ENCODE assay signal across 10 cellular contexts in the genomic region with DNA sequence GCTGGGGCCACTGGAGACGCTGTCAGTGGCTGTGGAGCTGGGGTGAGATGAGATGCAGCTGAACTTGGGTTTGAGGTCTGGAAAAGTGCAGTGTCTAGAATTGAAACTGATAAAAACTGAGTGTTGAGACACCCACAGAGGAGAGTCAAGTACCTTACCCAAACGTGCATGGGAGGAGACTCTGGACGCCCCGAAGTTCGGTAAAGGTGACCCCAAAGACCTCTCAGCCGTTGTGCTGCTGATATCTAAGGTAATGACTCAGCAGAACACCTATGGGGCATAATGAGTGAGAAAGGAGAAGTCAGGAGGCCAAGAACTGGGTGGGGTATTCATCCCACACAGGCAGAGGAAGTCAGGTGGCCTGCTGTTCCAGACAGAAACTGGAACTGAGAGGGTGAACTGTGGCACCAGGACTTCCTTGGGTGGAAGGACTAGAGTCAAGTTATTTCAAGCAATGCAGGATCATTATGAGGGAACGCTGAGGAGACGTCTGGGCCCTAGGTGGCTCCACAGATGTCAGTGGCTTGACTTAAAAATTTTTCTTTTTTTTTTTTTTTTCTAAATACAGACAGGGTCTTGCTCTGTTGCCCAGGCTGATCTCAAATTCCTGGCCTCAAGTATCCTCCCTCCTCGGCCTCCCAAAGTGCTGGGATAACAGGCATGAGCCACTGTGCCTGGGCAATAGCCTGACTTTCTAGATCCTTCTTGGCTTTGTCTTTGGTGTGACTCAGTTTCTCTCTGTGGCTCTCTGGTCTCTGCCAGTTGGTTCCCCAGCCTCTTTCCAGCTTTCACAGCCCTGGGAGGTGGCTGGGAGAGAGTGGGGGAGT.
DNase-seq lines count a peak whose midpoint lies in the region; ATAC-seq, FAIRE-seq and TF ChIP-seq lines count a peak whose summit lies in the region.
"Had no signal": no experiment of that assay in that cellular context is flagged by ENCODE, and none has a peak within 500 bp of the region (broad histone marks: within the 10 kb centered on the region; RNA-seq: fewer than 3 reads in every experiment).

No MANE protein-coding gene starts in this region.

- no peaks in the 10 kb centered on the region for H3K9me3 ChIP-seq in colonic mucosa
- H3K9me3 ChIP-seq: ovary, suprapubic skin had no signal

- FAIRE-seq in GM12891 (lab: Jason Lieb, UNC) = peak; percentile 85

- peak; percentile 73 for ATAC-seq in GM21423 (IDR thresholded peaks at IDR 0.05; ENCODE audit: unreplicated experiment)
- ATAC-seq in HG03520 (IDR thresholded peaks at IDR 0.05; ENCODE audit: unreplicated experiment) = peak; percentile 71

- H3K4me1 ChIP-seq in colonic mucosa = peaks cover 15% of the 10 kb centered on the region
- H3K4me1 ChIP-seq: suprapubic skin had no signal

- intact Hi-C loops in colonic mucosa (cut with DNase I) = no loop called here
- intact Hi-C loops in lower leg skin (cut with DNase I; ENCODE audit: low total_unique reads) = no loop called here

- H3K4me3 ChIP-seq in colonic mucosa (no peak overlapping the region), lower leg skin (ENCODE audit: low read depth, poor library complexity, severe bottlenecking) (no peak overlapping the region)
- H3K4me3 ChIP-seq: ovary, suprapubic skin had no signal

- H3K9ac ChIP-seq in colonic mucosa (ENCODE audit: low read depth in 2 of 2, low read length in 2 of 2) = peak overlapping the region in 1 of 2 donors; percentile 43

- peak overlapping the region; percentile 52 for H3K27ac ChIP-seq in colonic mucosa
- H3K27ac ChIP-seq: ovary, suprapubic skin had no signal

- H3K36me3 ChIP-seq in colonic mucosa = no peaks in the 10 kb centered on the region
- H3K36me3 ChIP-seq: ovary, suprapubic skin had no signal

- TF ChIP-seq POLR2A in GM12891 (IDR thresholded peaks at IDR 0.05; ENCODE audit: low read depth, low read length) (no peak), lower leg skin (IDR thresholded peaks at IDR 0.05) (no peak)

- TF ChIP-seq CTCF in colonic mucosa (IDR thresholded peaks at IDR 0.05) (no peak), lower leg skin (IDR thresholded peaks at IDR 0.05) (no peak)

- 65 to 78% methylated on average over 9 of the region's 9 CpGs for WGBS in lower leg skin, 2 donors

- peak; percentile 50 for DNase-seq in GM12891 (ENCODE audit: insufficient read length, low spot score)
- peak; percentile 69 for DNase-seq in colonic mucosa
- no peak for DNase-seq in lower leg skin (ENCODE audit: low spot score in 2 of 2)
- no peak for DNase-seq in amygdala (lab: John Stamatoyannopoulos, UW)
- no peak for DNase-seq in NCI-H1694 treated with DMSO at 0.1 percent for 48 hours (lab: John Stamatoyannopoulos, UW)
- DNase-seq in NCI-H146 treated with DMSO at 0.1 percent for 48 hours (lab: John Stamatoyannopoulos, UW; ENCODE audit: unreplicated experiment) = no peak
- DNase-seq: ovary had no signal

- H3K27me3 ChIP-seq in colonic mucosa = no peaks in the 10 kb centered on the region
- H3K27me3 ChIP-seq: ovary, suprapubic skin had no signal

TF ChIP-seq in GM12891, 5 proteins besides CTCF, POLR2A, EP300 and RAD21:
- TF ChIP-seq POLR2AphosphoS5 (IDR thresholded peaks at IDR 0.05; ENCODE audit: low read depth, low read length) = no peak
- TF ChIP-seq SPI1 (IDR thresholded peaks at IDR 0.05; ENCODE audit: low read depth, low read length) = peak; percentile 90
TF ChIP-seq in GM12891: peak in this region for 1.

Comparison
In these comparisons a context has a peak if more than half of its experiments do, and no peak if none do; other contexts are left out.
1. DNase-seq: peak in GM12891 (single experiment) and colonic mucosa (single experiment); none in lower leg skin (0 of 2), amygdala (0 of 56), NCI-H1694 treated with DMSO at 0.1 percent for 48 hours (single experiment) and NCI-H146 treated with DMSO at 0.1 percent for 48 hours (single experiment).